2 cellular contexts compared by ENCODE assay signal in the genomic region with DNA sequence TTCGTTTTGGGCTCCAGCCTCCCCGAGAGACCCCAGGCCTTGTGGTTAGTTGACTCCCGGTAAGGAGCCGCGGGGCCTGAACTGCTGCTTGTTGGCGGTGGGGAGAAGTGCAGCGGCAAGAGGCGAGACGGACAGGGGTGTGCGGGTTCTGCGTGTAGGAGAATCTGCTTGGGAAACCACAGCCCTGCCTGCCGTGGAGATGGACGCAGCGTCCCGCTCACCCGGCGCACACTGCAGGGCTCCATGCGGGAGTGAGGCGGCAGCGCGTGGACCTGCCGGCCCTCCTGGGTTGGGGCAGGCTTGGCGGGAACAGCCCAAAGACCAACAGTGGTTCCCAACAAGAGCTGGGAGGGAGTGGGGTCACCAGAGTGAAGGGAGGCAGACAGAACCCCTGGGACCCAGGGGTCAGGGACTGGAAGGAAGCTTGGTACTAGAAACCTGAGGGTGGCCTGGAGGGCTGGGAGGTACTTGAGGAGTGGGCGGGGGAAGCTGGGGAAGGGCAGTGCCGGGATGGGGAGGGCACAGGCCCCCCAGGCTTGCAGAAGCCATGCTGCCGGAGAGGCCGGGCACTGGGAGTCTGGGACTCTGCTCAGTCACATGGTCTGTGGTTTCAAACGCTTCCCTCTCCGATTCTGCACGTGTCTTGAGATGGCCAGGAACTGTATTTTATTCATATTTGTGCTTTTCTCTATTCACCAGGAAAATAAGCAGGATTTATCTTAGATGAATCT.
TF ChIP-seq lines count a peak whose summit lies in the region.

No MANE protein-coding gene starts in this region.

TF ChIP-seq in GM23338, 12 proteins besides CTCF, POLR2A, EP300 and RAD21:
- TF ChIP-seq STAT1 (IDR thresholded peaks at IDR 0.05; ENCODE audit: unreplicated experiment) (no peak), NANOG (IDR thresholded peaks at IDR 0.05; ENCODE audit: borderline replicate concordance) (no peak), JUNB (IDR thresholded peaks at IDR 0.05; ENCODE audit: unreplicated experiment) (no peak)
- TF ChIP-seq, protein P1, sequence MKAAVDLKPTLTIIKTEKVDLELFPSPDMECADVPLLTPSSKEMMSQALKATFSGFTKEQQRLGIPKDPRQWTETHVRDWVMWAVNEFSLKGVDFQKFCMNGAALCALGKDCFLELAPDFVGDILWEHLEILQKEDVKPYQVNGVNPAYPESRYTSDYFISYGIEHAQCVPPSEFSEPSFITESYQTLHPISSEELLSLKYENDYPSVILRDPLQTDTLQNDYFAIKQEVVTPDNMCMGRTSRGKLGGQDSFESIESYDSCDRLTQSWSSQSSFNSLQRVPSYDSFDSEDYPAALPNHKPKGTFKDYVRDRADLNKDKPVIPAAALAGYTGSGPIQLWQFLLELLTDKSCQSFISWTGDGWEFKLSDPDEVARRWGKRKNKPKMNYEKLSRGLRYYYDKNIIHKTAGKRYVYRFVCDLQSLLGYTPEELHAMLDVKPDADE (IDR thresholded peaks at IDR 0.05), result no peak

TF ChIP-seq in H1, 55 proteins besides CTCF, POLR2A, EP300 and RAD21:
- TF ChIP-seq GABPA (IDR thresholded peaks at IDR 0.05; ENCODE audit: borderline replicate concordance, insufficient read depth, low read length) (no peak), MAFK (IDR thresholded peaks at IDR 0.05; ENCODE audit: low read depth, low read length) (no peak), SUZ12 (IDR thresholded peaks at IDR 0.05; ENCODE audit: low read length) (no peak), SP4 (IDR thresholded peaks at IDR 0.05; ENCODE audit: low read length) (no peak), YY1 (IDR thresholded peaks at IDR 0.05; ENCODE audit: low read depth, low read length) (no peak), CHD2 (IDR thresholded peaks at IDR 0.05; ENCODE audit: low read length) (no peak), ASH2L (IDR thresholded peaks at IDR 0.05; ENCODE audit: low read length) (no peak), BCL11A (IDR thresholded peaks at IDR 0.05; ENCODE audit: low read depth in 2 of 2, low read length in 2 of 2) (no peak), EZH2 (IDR thresholded peaks at IDR 0.05; ENCODE audit: low read depth, low read length, severe bottlenecking) (no peak), JUN (IDR thresholded peaks at IDR 0.05; ENCODE audit: low read depth, low read length) (no peak)
